18 cellular contexts compared by ENCODE assay signal in genomic region chr19:944171-944567, GRCh38. TPM values are rescaled to one million over a fixed set of nuclear protein-coding genes. Genes with fewer than 3 reads are reported as not detected.
DNase-seq lines count a peak whose midpoint lies in the region; ATAC-seq and TF ChIP-seq lines count a peak whose summit lies in the region.
"Had no signal": no experiment of that assay in that cellular context is flagged by ENCODE, and none has a peak within 500 bp of the region (broad histone marks: within the 10 kb centered on the region; RNA-seq: fewer than 3 reads in every experiment).

No MANE protein-coding gene starts in this region.

- H3K4me1 ChIP-seq in upper lobe of right lung (peaks cover 22% of the 10 kb centered on the region), body of pancreas (peaks cover 37% of the 10 kb centered on the region)

- TF ChIP-seq POLR2A in erythroblast (IDR thresholded peaks at IDR 0.05; ENCODE audit: low read length) = peak; percentile 61
- no peak for TF ChIP-seq POLR2A in lower leg skin (IDR thresholded peaks at IDR 0.05)
- TF ChIP-seq POLR2A in body of pancreas (IDR thresholded peaks at IDR 0.05) = no peak

- H3K9me3 ChIP-seq in upper lobe of right lung (no peaks in the 10 kb centered on the region), body of pancreas (no peaks in the 10 kb centered on the region)

- intact Hi-C loops in lower leg skin (cut with DNase I; ENCODE audit: low total_unique reads) = no loop called here
- intact Hi-C loops in upper lobe of right lung (cut with DNase I) = no loop called here
- intact Hi-C loops in body of pancreas (cut with DNase I) = no loop called here

- no peaks in the 10 kb centered on the region for H3K27me3 ChIP-seq in upper lobe of right lung
- H3K27me3 ChIP-seq in body of pancreas = no peaks in the 10 kb centered on the region

- H3K27ac ChIP-seq in upper lobe of right lung (no peak overlapping the region), body of pancreas (no peak overlapping the region)

- 53 to 58% methylated on average over 6 to 24 of the region's 27 CpGs for WGBS in lower leg skin, 2 donors
- WGBS in body of pancreas, 2 donors = 73% methylated on average over 24 of the region's 27 CpGs; no CpG with 5 or more reads in 1 of the 2 donors

- ATAC-seq in omental fat pad (ENCODE audit: low FRiP score) (peak; percentile 58), upper lobe of right lung (no peak), GM19397 (IDR thresholded peaks at IDR 0.05; ENCODE audit: unreplicated experiment) (no peak), body of pancreas (no peak)
- ATAC-seq: activated naive CD8-positive, alpha-beta T cell treated with anti-CD3 and anti-CD28 coated beads, Interleukin-2, amount 50 U/mL, for 24 hours; activated T-cell treated with anti-CD3 and anti-CD28 coated beads, Interleukin-2, amount 50 U/mL, for 4 hours; GM23338; Panc1 had no signal

- peak; percentile 90 for DNase-seq in CMK (ENCODE audit: low read depth)
- DNase-seq in NCI-H226 = peak; percentile 57
- DNase-seq in erythroblast (lab: John Stamatoyannopoulos, UW) = peak; percentile 97 to 99
- no peak for DNase-seq in omental fat pad (ENCODE audit: low spot score)
- no peak for DNase-seq in lower leg skin (ENCODE audit: low spot score in 2 of 2)
- no peak for DNase-seq in upper lobe of right lung
- no peak for DNase-seq in body of pancreas
- DNase-seq: activated CD4-positive, alpha-beta T cell treated with anti-CD3 and anti-CD28 coated beads, Interleukin-2, amount 10 ng/mL, durations not matched to agents 7 days and 5 days; activated naive CD8-positive, alpha-beta T cell treated with anti-CD3 and anti-CD28 coated beads, Interleukin-2, amount 50 U/mL, for 24 hours; activated T-cell treated with anti-CD3 and anti-CD28 coated beads, Interleukin-2, amount 50 U/mL, for 4 hours; NCI-H1417 treated with DMSO at 0.1 percent for 48 hours; NCI-H524 treated with DMSO at 0.1 percent for 48 hours; stimulated activated CD4-positive, alpha-beta T cell treated with anti-CD3 and anti-CD28 coated beads, Interleukin-1b, Interleukin-23, amount 100 ng/mL, for 48 hours had no signal

- TF ChIP-seq CTCF in omental fat pad (IDR thresholded peaks at IDR 0.05) (no peak), lower leg skin (IDR thresholded peaks at IDR 0.05) (no peak), upper lobe of right lung (IDR thresholded peaks at IDR 0.05) (no peak), body of pancreas (IDR thresholded peaks at IDR 0.05) (no peak)

- H3K36me3 ChIP-seq in upper lobe of right lung (no peaks in the 10 kb centered on the region), body of pancreas (replicated peaks in 1 of 2; ENCODE audit: insufficient read depth in 1 of 2, low read depth in 2 of 2) (no peaks in the 10 kb centered on the region)

- no peak overlapping the region for H3K4me3 ChIP-seq in lower leg skin (ENCODE audit: low read depth, poor library complexity, severe bottlenecking)
- no peak overlapping the region for H3K4me3 ChIP-seq in upper lobe of right lung
- H3K4me3 ChIP-seq in body of pancreas = no peak overlapping the region
- H3K4me3 ChIP-seq: GM23338 had no signal

RNA-seq across cellular contexts. Expression of gene ARID3A, which starts 18.3 kb away (rescaled TPM):
- 10 to 100 TPM in 2 of 4 donors, 1 to 10 TPM in 2; 3.7 to 15.1 (median 7.7) TPM for total RNA-seq in omental fat pad
- 1 to 10 TPM; 1.8 to 9.4 (median 5.6) TPM for total RNA-seq in lower leg skin
- total RNA-seq in upper lobe of right lung = 16.1 TPM
- total RNA-seq in body of pancreas = 1 to 10 TPM; 3.1 to 5.9 TPM

RNA-seq across cellular contexts. Expression of gene KISS1R, which starts 27.0 kb away (rescaled TPM):
- total RNA-seq in omental fat pad (under 1 TPM in 1 of 4 donors, not detected in 3; 0.24 TPM), lower leg skin (1 to 10 TPM in 1 of 4 donors, under 1 TPM in 1, not detected in 2; 0.88 to 3.5 TPM), upper lobe of right lung (not detected), body of pancreas (1 to 10 TPM in 1 of 2 donors, not detected in 1; 3.3 TPM)
- total RNA-seq: pulmonary artery endothelial cell, urinary bladder had no signal

RNA-seq across cellular contexts. Expression of gene R3HDM4, which starts 31.1 kb away (rescaled TPM):
- total RNA-seq in omental fat pad = 10 to 100 TPM; 27.1 to 55.2 (median 44.4) TPM
- 10 to 100 TPM; 58.1 to 75.6 (median 65.8) TPM for total RNA-seq in lower leg skin
- total RNA-seq in upper lobe of right lung = 50.7 TPM
- total RNA-seq in body of pancreas = 10 to 100 TPM; 11.2 to 34.0 TPM

RNA-seq across cellular contexts. Expression of gene WDR18, which starts 40.0 kb away (rescaled TPM):
- total RNA-seq in omental fat pad (10 to 100 TPM; 22.8 to 69.4 (median 37.5) TPM), lower leg skin (10 to 100 TPM; 29.0 to 66.9 (median 39.9) TPM), upper lobe of right lung (21.9 TPM), body of pancreas (10 to 100 TPM; 15.3 to 53.1 TPM)

RNA-seq across cellular contexts. Expression of gene RNU6-9, which starts 50.9 kb away (rescaled TPM):
- total RNA-seq in omental fat pad (not detected), lower leg skin (not detected), upper lobe of right lung (not detected), body of pancreas (not detected)
- total RNA-seq: activated CD4-positive, alpha-beta T cell treated with anti-CD3 and anti-CD28 coated beads, Interleukin-2, amount 10 ng/mL, durations not matched to agents 7 days and 5 days; activated T-cell treated with anti-CD3 and anti-CD28 coated beads, Interleukin-2, amount 50 U/mL, for 4 hours; GM23338; pulmonary artery endothelial cell; urinary bladder had no signal

Comparison
In these comparisons a context has a peak if more than half of its experiments do, and no peak if none do; other contexts are left out.
1. DNase-seq: peak in CMK (single experiment), NCI-H226 (single experiment) and erythroblast (2 of 2); none in omental fat pad (single experiment), lower leg skin (0 of 2), upper lobe of right lung (single experiment) and body of pancreas (0 of 4).